Comparison of ENCODE assay signal across 1 cellular context in the genomic region with DNA sequence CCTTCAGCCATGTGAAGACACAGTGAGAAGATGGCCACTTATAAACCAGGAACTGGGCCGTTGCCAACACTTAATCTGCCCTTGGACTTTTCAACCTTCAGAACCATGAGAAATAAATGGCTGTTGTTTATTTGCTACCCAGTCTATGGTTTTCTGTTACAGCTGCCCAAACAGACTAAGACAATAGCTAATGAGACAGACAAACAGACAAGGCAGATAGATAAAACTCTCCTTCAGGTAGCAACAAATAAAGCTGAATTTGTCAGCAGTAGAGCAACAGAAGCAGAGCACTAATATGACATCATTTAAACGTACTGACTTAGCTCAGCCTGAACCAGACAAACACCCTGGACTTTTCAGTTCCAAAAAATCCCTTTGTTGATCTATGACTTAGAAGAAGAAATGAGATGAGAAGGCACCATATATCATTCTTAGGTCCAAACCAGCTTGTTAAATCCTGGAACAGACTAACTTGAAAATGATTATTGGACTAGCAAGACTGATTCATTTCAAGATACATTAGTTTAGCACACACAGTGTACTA.
A peak's percentile ranks its signal among the peaks of the same experiment; 100 is the strongest.
TF ChIP-seq lines count a peak whose summit lies in the region.

No MANE protein-coding gene starts in this region.

TF ChIP-seq in HepG2, 621 proteins besides CTCF, POLR2A, EP300 and RAD21 (continued from another document):
- TF ChIP-seq, protein P1, sequence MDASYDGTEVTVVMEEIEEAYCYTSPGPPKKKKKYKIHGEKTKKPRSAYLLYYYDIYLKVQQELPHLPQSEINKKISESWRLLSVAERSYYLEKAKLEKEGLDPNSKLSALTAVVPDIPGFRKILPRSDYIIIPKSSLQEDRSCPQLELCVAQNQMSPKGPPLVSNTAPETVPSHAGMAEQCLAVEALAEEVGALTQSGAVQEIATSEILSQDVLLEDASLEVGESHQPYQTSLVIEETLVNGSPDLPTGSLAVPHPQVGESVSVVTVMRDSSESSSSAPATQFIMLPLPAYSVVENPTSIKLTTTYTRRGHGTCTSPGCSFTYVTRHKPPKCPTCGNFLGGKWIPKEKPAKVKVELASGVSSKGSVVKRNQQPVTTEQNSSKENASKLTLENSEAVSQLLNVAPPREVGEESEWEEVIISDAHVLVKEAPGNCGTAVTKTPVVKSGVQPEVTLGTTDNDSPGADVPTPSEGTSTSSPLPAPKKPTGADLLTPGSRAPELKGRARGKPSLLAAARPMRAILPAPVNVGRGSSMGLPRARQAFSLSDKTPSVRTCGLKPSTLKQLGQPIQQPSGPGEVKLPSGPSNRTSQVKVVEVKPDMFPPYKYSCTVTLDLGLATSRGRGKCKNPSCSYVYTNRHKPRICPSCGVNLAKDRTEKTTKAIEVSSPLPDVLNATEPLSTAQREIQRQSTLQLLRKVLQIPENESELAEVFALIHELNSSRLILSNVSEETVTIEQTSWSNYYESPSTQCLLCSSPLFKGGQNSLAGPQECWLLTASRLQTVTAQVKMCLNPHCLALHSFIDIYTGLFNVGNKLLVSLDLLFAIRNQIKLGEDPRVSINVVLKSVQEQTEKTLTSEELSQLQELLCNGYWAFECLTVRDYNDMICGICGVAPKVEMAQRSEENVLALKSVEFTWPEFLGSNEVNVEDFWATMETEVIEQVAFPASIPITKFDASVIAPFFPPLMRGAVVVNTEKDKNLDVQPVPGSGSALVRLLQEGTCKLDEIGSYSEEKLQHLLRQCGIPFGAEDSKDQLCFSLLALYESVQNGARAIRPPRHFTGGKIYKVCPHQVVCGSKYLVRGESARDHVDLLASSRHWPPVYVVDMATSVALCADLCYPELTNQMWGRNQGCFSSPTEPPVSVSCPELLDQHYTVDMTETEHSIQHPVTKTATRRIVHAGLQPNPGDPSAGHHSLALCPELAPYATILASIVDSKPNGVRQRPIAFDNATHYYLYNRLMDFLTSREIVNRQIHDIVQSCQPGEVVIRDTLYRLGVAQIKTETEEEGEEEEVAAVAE (CRISPR knock-in tag; IDR thresholded peaks at IDR 0.05; ENCODE audit: borderline replicate concordance): no peak
- no peak for TF ChIP-seq TSC22D2 (CRISPR knock-in tag; IDR thresholded peaks at IDR 0.05; ENCODE audit: borderline replicate concordance)
- TF ChIP-seq MTF1 (CRISPR knock-in tag; IDR thresholded peaks at IDR 0.05): no peak
- TF ChIP-seq FOXP1 (IDR thresholded peaks at IDR 0.05): peak; percentile 68; the same call in 1 of the 2 replicates
- TF ChIP-seq FOXP1 (CRISPR knock-in tag; IDR thresholded peaks at IDR 0.05): peak; percentile 90
- TF ChIP-seq, protein P2, sequence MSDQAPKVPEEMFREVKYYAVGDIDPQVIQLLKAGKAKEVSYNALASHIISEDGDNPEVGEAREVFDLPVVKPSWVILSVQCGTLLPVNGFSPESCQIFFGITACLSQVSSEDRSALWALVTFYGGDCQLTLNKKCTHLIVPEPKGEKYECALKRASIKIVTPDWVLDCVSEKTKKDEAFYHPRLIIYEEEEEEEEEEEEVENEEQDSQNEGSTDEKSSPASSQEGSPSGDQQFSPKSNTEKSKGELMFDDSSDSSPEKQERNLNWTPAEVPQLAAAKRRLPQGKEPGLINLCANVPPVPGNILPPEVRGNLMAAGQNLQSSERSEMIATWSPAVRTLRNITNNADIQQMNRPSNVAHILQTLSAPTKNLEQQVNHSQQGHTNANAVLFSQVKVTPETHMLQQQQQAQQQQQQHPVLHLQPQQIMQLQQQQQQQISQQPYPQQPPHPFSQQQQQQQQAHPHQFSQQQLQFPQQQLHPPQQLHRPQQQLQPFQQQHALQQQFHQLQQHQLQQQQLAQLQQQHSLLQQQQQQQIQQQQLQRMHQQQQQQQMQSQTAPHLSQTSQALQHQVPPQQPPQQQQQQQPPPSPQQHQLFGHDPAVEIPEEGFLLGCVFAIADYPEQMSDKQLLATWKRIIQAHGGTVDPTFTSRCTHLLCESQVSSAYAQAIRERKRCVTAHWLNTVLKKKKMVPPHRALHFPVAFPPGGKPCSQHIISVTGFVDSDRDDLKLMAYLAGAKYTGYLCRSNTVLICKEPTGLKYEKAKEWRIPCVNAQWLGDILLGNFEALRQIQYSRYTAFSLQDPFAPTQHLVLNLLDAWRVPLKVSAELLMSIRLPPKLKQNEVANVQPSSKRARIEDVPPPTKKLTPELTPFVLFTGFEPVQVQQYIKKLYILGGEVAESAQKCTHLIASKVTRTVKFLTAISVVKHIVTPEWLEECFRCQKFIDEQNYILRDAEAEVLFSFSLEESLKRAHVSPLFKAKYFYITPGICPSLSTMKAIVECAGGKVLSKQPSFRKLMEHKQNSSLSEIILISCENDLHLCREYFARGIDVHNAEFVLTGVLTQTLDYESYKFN (CRISPR knock-in tag; conservative IDR thresholded peaks at IDR 0.05): 0 out of 2 replicates have a peak, but pooled peaks have one; percentile 33
- TF ChIP-seq, protein P3, sequence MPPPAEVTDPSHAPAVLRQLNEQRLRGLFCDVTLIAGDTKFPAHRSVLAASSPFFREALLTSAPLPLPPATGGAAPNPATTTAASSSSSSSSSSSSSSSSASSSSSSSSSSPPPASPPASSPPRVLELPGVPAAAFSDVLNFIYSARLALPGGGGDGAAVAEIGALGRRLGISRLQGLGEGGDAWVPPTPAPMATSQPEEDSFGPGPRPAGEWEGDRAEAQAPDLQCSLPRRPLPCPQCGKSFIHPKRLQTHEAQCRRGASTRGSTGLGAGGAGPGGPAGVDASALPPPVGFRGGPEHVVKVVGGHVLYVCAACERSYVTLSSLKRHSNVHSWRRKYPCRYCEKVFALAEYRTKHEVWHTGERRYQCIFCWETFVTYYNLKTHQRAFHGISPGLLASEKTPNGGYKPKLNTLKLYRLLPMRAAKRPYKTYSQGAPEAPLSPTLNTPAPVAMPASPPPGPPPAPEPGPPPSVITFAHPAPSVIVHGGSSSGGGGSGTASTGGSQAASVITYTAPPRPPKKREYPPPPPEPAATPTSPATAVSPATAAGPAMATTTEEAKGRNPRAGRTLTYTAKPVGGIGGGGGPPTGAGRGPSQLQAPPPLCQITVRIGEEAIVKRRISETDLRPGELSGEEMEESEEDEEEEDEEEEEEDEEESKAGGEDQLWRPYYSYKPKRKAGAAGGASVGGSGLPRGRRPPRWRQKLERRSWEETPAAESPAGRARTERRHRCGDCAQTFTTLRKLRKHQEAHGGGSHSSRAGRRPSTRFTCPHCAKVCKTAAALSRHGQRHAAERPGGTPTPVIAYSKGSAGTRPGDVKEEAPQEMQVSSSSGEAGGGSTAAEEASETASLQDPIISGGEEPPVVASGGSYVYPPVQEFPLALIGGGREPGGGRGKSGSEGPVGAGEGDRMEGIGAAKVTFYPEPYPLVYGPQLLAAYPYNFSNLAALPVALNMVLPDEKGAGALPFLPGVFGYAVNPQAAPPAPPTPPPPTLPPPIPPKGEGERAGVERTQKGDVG (CRISPR knock-in tag; IDR thresholded peaks at IDR 0.05; ENCODE audit: borderline replicate concordance): no peak
- peak; percentile 86 for TF ChIP-seq RARA (CRISPR knock-in tag; IDR thresholded peaks at IDR 0.05)
- TF ChIP-seq, protein P4, sequence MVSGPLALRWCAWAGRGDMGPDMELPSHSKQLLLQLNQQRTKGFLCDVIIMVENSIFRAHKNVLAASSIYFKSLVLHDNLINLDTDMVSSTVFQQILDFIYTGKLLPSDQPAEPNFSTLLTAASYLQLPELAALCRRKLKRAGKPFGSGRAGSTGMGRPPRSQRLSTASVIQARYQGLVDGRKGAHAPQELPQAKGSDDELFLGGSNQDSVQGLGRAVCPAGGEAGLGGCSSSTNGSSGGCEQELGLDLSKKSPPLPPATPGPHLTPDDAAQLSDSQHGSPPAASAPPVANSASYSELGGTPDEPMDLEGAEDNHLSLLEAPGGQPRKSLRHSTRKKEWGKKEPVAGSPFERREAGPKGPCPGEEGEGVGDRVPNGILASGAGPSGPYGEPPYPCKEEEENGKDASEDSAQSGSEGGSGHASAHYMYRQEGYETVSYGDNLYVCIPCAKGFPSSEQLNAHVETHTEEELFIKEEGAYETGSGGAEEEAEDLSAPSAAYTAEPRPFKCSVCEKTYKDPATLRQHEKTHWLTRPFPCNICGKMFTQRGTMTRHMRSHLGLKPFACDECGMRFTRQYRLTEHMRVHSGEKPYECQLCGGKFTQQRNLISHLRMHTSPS (CRISPR knock-in tag; IDR thresholded peaks at IDR 0.05; ENCODE audit: low read depth): no peak
- TF ChIP-seq, protein P5, sequence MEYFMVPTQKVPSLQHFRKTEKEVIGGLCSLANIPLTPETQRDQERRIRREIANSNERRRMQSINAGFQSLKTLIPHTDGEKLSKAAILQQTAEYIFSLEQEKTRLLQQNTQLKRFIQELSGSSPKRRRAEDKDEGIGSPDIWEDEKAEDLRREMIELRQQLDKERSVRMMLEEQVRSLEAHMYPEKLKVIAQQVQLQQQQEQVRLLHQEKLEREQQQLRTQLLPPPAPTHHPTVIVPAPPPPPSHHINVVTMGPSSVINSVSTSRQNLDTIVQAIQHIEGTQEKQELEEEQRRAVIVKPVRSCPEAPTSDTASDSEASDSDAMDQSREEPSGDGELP (IDR thresholded peaks at IDR 0.05; ENCODE audit: borderline replicate concordance, low read depth): peak; percentile 44; the same call in 1 of the 2 replicates
- TF ChIP-seq AHR (CRISPR knock-in tag; IDR thresholded peaks at IDR 0.05): no peak
- peak; percentile 77 for TF ChIP-seq SKI (IDR thresholded peaks at IDR 0.05; ENCODE audit: partially characterized antibody)
- peak; percentile 22; the same call in 1 of the 2 replicates for TF ChIP-seq ZNF644 (CRISPR knock-in tag; IDR thresholded peaks at IDR 0.05; ENCODE audit: low read depth)
- peak; percentile 68; the same call in 1 of the 2 replicates for TF ChIP-seq MIXL1 (CRISPR knock-in tag; IDR thresholded peaks at IDR 0.05)
- TF ChIP-seq SALL2 (CRISPR knock-in tag; IDR thresholded peaks at IDR 0.05): no peak
- TF ChIP-seq SIX1 (CRISPR knock-in tag; IDR thresholded peaks at IDR 0.05; ENCODE audit: borderline replicate concordance): peak; percentile 31; the same call in 1 of the 2 replicates
- TF ChIP-seq, protein P6, sequence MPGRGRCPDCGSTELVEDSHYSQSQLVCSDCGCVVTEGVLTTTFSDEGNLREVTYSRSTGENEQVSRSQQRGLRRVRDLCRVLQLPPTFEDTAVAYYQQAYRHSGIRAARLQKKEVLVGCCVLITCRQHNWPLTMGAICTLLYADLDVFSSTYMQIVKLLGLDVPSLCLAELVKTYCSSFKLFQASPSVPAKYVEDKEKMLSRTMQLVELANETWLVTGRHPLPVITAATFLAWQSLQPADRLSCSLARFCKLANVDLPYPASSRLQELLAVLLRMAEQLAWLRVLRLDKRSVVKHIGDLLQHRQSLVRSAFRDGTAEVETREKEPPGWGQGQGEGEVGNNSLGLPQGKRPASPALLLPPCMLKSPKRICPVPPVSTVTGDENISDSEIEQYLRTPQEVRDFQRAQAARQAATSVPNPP (CRISPR knock-in tag; IDR thresholded peaks at IDR 0.05): no peak
- TF ChIP-seq ZNF24 (IDR thresholded peaks at IDR 0.05): no peak
- no peak for TF ChIP-seq BRD4 (CRISPR knock-in tag; IDR thresholded peaks at IDR 0.05)
- no peak for TF ChIP-seq SOX6 (IDR thresholded peaks at IDR 0.05)
- TF ChIP-seq SOX6 (CRISPR knock-in tag; IDR thresholded peaks at IDR 0.05): peak; percentile 92
- no peak for TF ChIP-seq ZNF792 (CRISPR knock-in tag; IDR thresholded peaks at IDR 0.05)
- TF ChIP-seq, protein P7, sequence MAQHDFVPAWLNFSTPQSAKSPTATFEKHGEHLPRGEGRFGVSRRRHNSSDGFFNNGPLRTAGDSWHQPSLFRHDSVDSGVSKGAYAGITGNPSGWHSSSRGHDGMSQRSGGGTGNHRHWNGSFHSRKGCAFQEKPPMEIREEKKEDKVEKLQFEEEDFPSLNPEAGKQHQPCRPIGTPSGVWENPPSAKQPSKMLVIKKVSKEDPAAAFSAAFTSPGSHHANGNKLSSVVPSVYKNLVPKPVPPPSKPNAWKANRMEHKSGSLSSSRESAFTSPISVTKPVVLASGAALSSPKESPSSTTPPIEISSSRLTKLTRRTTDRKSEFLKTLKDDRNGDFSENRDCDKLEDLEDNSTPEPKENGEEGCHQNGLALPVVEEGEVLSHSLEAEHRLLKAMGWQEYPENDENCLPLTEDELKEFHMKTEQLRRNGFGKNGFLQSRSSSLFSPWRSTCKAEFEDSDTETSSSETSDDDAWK (CRISPR knock-in tag; IDR thresholded peaks at IDR 0.05): no peak
- no peak for TF ChIP-seq BORCS8-MEF2B (CRISPR knock-in tag; IDR thresholded peaks at IDR 0.05)
- TF ChIP-seq ZBTB3 (CRISPR knock-in tag; IDR thresholded peaks at IDR 0.05; ENCODE audit: borderline replicate concordance, low read depth): no peak
- TF ChIP-seq ZFX (CRISPR knock-in tag; IDR thresholded peaks at IDR 0.05; ENCODE audit: low read depth): no peak
- peak; percentile 42; the same call in 1 of the 2 replicates for TF ChIP-seq FOXA3 (CRISPR knock-in tag; IDR thresholded peaks at IDR 0.05)
- TF ChIP-seq, protein P8, sequence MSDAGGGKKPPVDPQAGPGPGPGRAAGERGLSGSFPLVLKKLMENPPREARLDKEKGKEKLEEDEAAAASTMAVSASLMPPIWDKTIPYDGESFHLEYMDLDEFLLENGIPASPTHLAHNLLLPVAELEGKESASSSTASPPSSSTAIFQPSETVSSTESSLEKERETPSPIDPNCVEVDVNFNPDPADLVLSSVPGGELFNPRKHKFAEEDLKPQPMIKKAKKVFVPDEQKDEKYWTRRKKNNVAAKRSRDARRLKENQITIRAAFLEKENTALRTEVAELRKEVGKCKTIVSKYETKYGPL (CRISPR knock-in tag; IDR thresholded peaks at IDR 0.05): no peak
- TF ChIP-seq THYN1 (CRISPR knock-in tag; IDR thresholded peaks at IDR 0.05; ENCODE audit: borderline replicate concordance, low read depth): no peak
- TF ChIP-seq SETDB1 (CRISPR knock-in tag; IDR thresholded peaks at IDR 0.05; ENCODE audit: borderline replicate concordance): no peak
- TF ChIP-seq, protein P9, sequence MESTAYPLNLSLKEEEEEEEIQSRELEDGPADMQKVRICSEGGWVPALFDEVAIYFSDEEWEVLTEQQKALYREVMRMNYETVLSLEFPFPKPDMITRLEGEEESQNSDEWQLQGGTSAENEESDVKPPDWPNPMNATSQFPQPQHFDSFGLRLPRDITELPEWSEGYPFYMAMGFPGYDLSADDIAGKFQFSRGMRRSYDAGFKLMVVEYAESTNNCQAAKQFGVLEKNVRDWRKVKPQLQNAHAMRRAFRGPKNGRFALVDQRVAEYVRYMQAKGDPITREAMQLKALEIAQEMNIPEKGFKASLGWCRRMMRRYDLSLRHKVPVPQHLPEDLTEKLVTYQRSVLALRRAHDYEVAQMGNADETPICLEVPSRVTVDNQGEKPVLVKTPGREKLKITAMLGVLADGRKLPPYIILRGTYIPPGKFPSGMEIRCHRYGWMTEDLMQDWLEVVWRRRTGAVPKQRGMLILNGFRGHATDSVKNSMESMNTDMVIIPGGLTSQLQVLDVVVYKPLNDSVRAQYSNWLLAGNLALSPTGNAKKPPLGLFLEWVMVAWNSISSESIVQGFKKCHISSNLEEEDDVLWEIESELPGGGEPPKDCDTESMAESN (CRISPR knock-in tag; conservative IDR thresholded peaks at IDR 0.05): no peak
